In genomic region chr3:130539005-130539404, GRCh38 we compare ENCODE assay signal across 8 cellular contexts. TPM values are rescaled to one million over a fixed set of nuclear protein-coding genes. Genes with fewer than 3 reads are reported as not detected.
DNase-seq lines count a peak whose midpoint lies in the region; ATAC-seq and TF ChIP-seq lines count a peak whose summit lies in the region.

No MANE protein-coding gene starts in this region.

- H3K9me2 ChIP-seq in neural cell (ENCODE audit: insufficient read depth, low read length): no peaks in the 10 kb centered on the region

- no peak overlapping the region for H3K4me3 ChIP-seq in neural cell (ENCODE audit: low read length)

- no peaks in the 10 kb centered on the region for H3K9me3 Mint-ChIP-seq in effector memory CD8-positive, alpha-beta T cell

- no peaks in the 10 kb centered on the region for H4K20me1 ChIP-seq in neural cell (ENCODE audit: insufficient read depth)

- H3K27ac ChIP-seq in neural cell (ENCODE audit: low read length): no peak overlapping the region

- TF ChIP-seq CTCF in GM12872 (IDR thresholded peaks at IDR 0.05; ENCODE audit: insufficient read depth, low read depth, low read length) (peak; percentile 80), neural cell (IDR thresholded peaks at IDR 0.05; ENCODE audit: poor library complexity, severe bottlenecking) (peak; percentile 45)

- H3K9me3 ChIP-seq in neural cell (ENCODE audit: low read length): no peaks in the 10 kb centered on the region

- H2AFZ ChIP-seq in neural cell (ENCODE audit: low read depth, low read length): no peak overlapping the region

- H3F3A ChIP-seq in neural cell (ENCODE audit: insufficient read depth, low read length, poor library complexity, severe bottlenecking): peaks cover 3% of the 10 kb centered on the region

- no peaks in the 10 kb centered on the region for H3K79me2 ChIP-seq in neural cell (replicated peaks; ENCODE audit: insufficient read depth, low read length)

- ATAC-seq in effector memory CD8-positive, alpha-beta T cell (replicated peaks): no peak
- ATAC-seq in GM21515 (IDR thresholded peaks at IDR 0.05; ENCODE audit: unreplicated experiment): no peak
- no peak for ATAC-seq in HG02884 (IDR thresholded peaks at IDR 0.05; ENCODE audit: unreplicated experiment)

- no peak overlapping the region for H3K9ac ChIP-seq in neural cell (ENCODE audit: low read length)

- peak; percentile 64 for DNase-seq in AG08395 (ENCODE audit: low spot score)
- peak; percentile 49 for DNase-seq in HuH-7 (ENCODE audit: low spot score)
- peak; percentile 68 for DNase-seq in SK-N-DZ (ENCODE audit: low spot score)
- DNase-seq in effector memory CD8-positive, alpha-beta T cell: peak in 2 of 3 experiments; percentile 4 to 9

- peak; percentile 19 for TF ChIP-seq RAD21 in neural cell (conservative IDR thresholded peaks at IDR 0.05)

- H3K36me3 Mint-ChIP-seq in effector memory CD8-positive, alpha-beta T cell (ENCODE audit: insufficient read depth): no peaks in the 10 kb centered on the region

- no peak overlapping the region for H3K4me2 ChIP-seq in neural cell (ENCODE audit: low read length)

- H3K36me3 ChIP-seq in neural cell (ENCODE audit: insufficient read depth, low read length): no peaks in the 10 kb centered on the region

- peaks cover 13 to 29% of the 10 kb centered on the region in 2 donors for H3K27me3 Mint-ChIP-seq in effector memory CD8-positive, alpha-beta T cell

- H3K27me3 ChIP-seq in neural cell (ENCODE audit: insufficient read depth, low read depth, low read length): peaks cover 4% of the 10 kb centered on the region

- no peak overlapping the region for H3K27ac Mint-ChIP-seq in effector memory CD8-positive, alpha-beta T cell

- no peak overlapping the region for H3K4me3 Mint-ChIP-seq in effector memory CD8-positive, alpha-beta T cell

- H3K4me1 Mint-ChIP-seq in effector memory CD8-positive, alpha-beta T cell (ENCODE audit: low read depth in 2 of 2): no peaks in the 10 kb centered on the region

- TF ChIP-seq EP300 in neural cell (conservative IDR thresholded peaks at IDR 0.05; ENCODE audit: poor library complexity, severe bottlenecking): no peak

TF ChIP-seq in neural cell, 6 proteins besides CTCF, POLR2A, EP300 and RAD21:
- peak; percentile 36 for TF ChIP-seq SMC3 (conservative IDR thresholded peaks at IDR 0.05; ENCODE audit: poor library complexity)
- TF ChIP-seq EZH2 (IDR thresholded peaks at IDR 0.05; ENCODE audit: borderline replicate concordance, insufficient read depth, low read length, poor library complexity, severe bottlenecking): no peak

RNA-seq across cellular contexts. Expression of gene COL6A6, which starts 22.0 kb away (rescaled TPM):
- polyA plus RNA-seq in SK-N-DZ (2014; cell fraction: cytosol; rRNA removed): 2.2 and 2.4 TPM in 2 replicates
- 5.9 and 10.2 TPM in 2 replicates for polyA plus RNA-seq in SK-N-DZ (2014; cell fraction: nucleus; rRNA removed)
- polyA plus RNA-seq in neural cell: not detected in 2 replicates
- polyA minus RNA-seq in neural cell: not detected in 2 replicates

Comparison
In these comparisons a context has a peak if more than half of its experiments do, and no peak if none do; other contexts are left out.
1. DNase-seq: peak in every context shown above with its lines; median percentile 68 in SK-N-DZ; 64 in AG08395; 49 in HuH-7; 6 in effector memory CD8-positive, alpha-beta T cell.